8 cellular contexts compared by ENCODE assay signal in the genomic region with DNA sequence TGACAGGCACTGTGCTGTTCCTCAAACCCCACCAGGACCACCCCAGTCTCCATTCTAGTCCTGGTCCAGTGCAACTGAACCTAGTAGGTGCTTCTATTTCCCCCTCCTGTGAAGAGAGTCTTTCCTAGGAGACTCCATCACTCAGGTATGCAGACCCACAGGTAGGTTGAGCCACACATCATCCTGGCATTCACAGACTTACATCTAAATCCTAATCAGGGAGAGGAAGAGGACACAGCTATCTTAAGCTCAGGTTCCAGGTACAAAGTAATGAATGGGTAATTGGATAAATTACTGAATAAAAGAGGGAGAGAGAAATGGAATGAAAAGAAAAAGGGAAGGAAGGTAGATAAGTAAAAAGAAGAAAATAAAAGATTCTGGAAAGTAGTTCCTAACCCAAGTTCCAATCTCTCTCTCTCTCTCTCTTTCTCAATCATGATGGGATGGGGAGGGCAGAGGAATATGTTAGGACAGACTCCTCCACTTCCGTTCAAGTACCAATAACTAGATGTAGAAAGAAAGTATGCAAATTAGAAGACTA.
DNase-seq lines count a peak whose midpoint lies in the region; ATAC-seq and TF ChIP-seq lines count a peak whose summit lies in the region.

No MANE protein-coding gene starts in this region.

- intact Hi-C loops in activated CD8-positive, alpha-beta T cell treated with anti-CD3 and anti-CD28 coated beads for 36 hours (cut with micrococcal nuclease), result loop anchor here (1.0 to 5.0 kb wide), 2 partner anchors 78 to 142 kb away; partner anchors contain the start of gene NAMPT

- peaks cover 12% of the 10 kb centered on the region for H3K9me3 Mint-ChIP-seq in activated CD8-positive, alpha-beta T cell treated with anti-CD3 and anti-CD28 coated beads for 36 hours
- H3K9me3 Mint-ChIP-seq in activated CD8-positive, alpha-beta T cell treated with anti-CD3 and anti-CD28 coated beads, Interleukin-2, amount 10 ng/mL, durations not matched to agents 7 days and 5 days (ENCODE audit: insufficient read depth), result no peaks in the 10 kb centered on the region
- peaks cover 4% of the 10 kb centered on the region for H3K9me3 Mint-ChIP-seq in activated T-helper 17 cell treated with anti-CD3 and anti-CD28 coated beads, Interleukin-2, amount 50 U/mL, for 72 hours

- CTCF ChIA-PET in activated CD8-positive, alpha-beta T cell treated with anti-CD3 and anti-CD28 coated beads for 36 hours (lab: Charles Lee), result interaction anchor here (1.0 to 2.9 kb wide), 7 partner anchors 37 to 145 kb away, joined by 3 to 19 read pairs (median 4); partner anchors contain the start of gene NAMPT
- CTCF ChIA-PET in activated CD8-positive, alpha-beta T cell treated with anti-CD3 and anti-CD28 coated beads, Interleukin-2, amount 10 ng/mL, durations not matched to agents 7 days and 5 days (lab: Charles Lee), result interaction anchor here (1.5 kb wide), 1 partner anchor 38 kb away, joined by 4 read pairs; no protein-coding TSS in a partner anchor

- H3K27ac Mint-ChIP-seq in activated CD8-positive, alpha-beta T cell treated with anti-CD3 and anti-CD28 coated beads for 36 hours, result peak overlapping the region; percentile 98
- no peak overlapping the region for H3K27ac Mint-ChIP-seq in activated CD8-positive, alpha-beta T cell treated with anti-CD3 and anti-CD28 coated beads, Interleukin-2, amount 10 ng/mL, durations not matched to agents 7 days and 5 days
- peak overlapping the region; percentile 94 for H3K27ac Mint-ChIP-seq in activated T-helper 17 cell treated with anti-CD3 and anti-CD28 coated beads, Interleukin-2, amount 50 U/mL, for 72 hours

- H3K27ac ChIP-seq in subcutaneous abdominal adipose tissue (ENCODE audit: low read depth, low read length), result peak overlapping the region; percentile 60

- no peaks in the 10 kb centered on the region for H3K27me3 Mint-ChIP-seq in activated CD8-positive, alpha-beta T cell treated with anti-CD3 and anti-CD28 coated beads for 36 hours
- no peaks in the 10 kb centered on the region for H3K27me3 Mint-ChIP-seq in activated CD8-positive, alpha-beta T cell treated with anti-CD3 and anti-CD28 coated beads, Interleukin-2, amount 10 ng/mL, durations not matched to agents 7 days and 5 days (ENCODE audit: low read depth)
- no peaks in the 10 kb centered on the region for H3K27me3 Mint-ChIP-seq in activated T-helper 17 cell treated with anti-CD3 and anti-CD28 coated beads, Interleukin-2, amount 50 U/mL, for 72 hours

- H3K4me3 ChIP-seq in subcutaneous abdominal adipose tissue (ENCODE audit: low read depth in 1 of 5, low read length in 5 of 5), result no peak overlapping the region

- in situ Hi-C loops in G401 (cut with HindIII; ENCODE audit: low sequenced_read_pairs), result no loop called here

- no peak for DNase-seq in activated CD8-positive, alpha-beta T cell treated with anti-CD3 and anti-CD28 coated beads for 36 hours
- no peak for DNase-seq in activated CD8-positive, alpha-beta T cell treated with anti-CD3 and anti-CD28 coated beads, Interleukin-2, amount 10 ng/mL, durations not matched to agents 7 days and 5 days
- DNase-seq in kidney tubule cell (ENCODE audit: low spot score) (peak; percentile 68), DMS 273 treated with DMSO at 0.1 percent for 48 hours (lab: John Stamatoyannopoulos, UW) (no peak), G401 (ENCODE audit: low spot score) (no peak)
- no peak for DNase-seq in activated effector memory CD4-positive, alpha-beta T cell treated with anti-CD3 and anti-CD28 coated beads, Interleukin-2, amount 50 U/mL, for 16 hours

- no peak for TF ChIP-seq CTCF in activated CD8-positive, alpha-beta T cell treated with anti-CD3 and anti-CD28 coated beads for 36 hours (IDR thresholded peaks at IDR 0.05)

- no peak for ATAC-seq in activated CD8-positive, alpha-beta T cell treated with anti-CD3 and anti-CD28 coated beads for 36 hours
- ATAC-seq in activated CD8-positive, alpha-beta T cell treated with anti-CD3 and anti-CD28 coated beads, Interleukin-2, amount 10 ng/mL, durations not matched to agents 7 days and 5 days, result no peak
- ATAC-seq in activated T-helper 17 cell treated with anti-CD3 and anti-CD28 coated beads, Interleukin-2, amount 50 U/mL, for 72 hours (replicated peaks), result no peak

- peaks cover 30% of the 10 kb centered on the region for H3K36me3 Mint-ChIP-seq in activated CD8-positive, alpha-beta T cell treated with anti-CD3 and anti-CD28 coated beads for 36 hours (ENCODE audit: low read depth)
- H3K36me3 Mint-ChIP-seq in activated CD8-positive, alpha-beta T cell treated with anti-CD3 and anti-CD28 coated beads, Interleukin-2, amount 10 ng/mL, durations not matched to agents 7 days and 5 days (ENCODE audit: low read depth), result no peaks in the 10 kb centered on the region
- H3K36me3 Mint-ChIP-seq in activated T-helper 17 cell treated with anti-CD3 and anti-CD28 coated beads, Interleukin-2, amount 50 U/mL, for 72 hours (ENCODE audit: low read depth), result no peaks in the 10 kb centered on the region

- no peaks in the 10 kb centered on the region for H3K36me3 ChIP-seq in subcutaneous abdominal adipose tissue (ENCODE audit: control insufficient read depth in 5 of 5, insufficient read depth in 5 of 5, low read length in 5 of 5)

- peak overlapping the region in 2 of 5 donors; percentile 23 to 62 for H3K9ac ChIP-seq in subcutaneous abdominal adipose tissue (ENCODE audit: low read length in 5 of 5)

- POLR2A ChIA-PET in activated CD8-positive, alpha-beta T cell treated with anti-CD3 and anti-CD28 coated beads for 36 hours (lab: Charles Lee), result interaction anchor here (0.9 to 3.5 kb wide), 10 partner anchors 9 to 154 kb away, joined by 3 to 44 read pairs (median 4); partner anchors contain the start of gene NAMPT
- POLR2A ChIA-PET in activated CD8-positive, alpha-beta T cell treated with anti-CD3 and anti-CD28 coated beads, Interleukin-2, amount 10 ng/mL, durations not matched to agents 7 days and 5 days (lab: Charles Lee), result interaction anchor here (1.5 kb wide), 1 partner anchor 140 kb away, joined by 7 read pairs; the partner anchor contains the start of gene NAMPT

- no peaks in the 10 kb centered on the region for H3K27me3 ChIP-seq in subcutaneous abdominal adipose tissue (ENCODE audit: control insufficient read depth in 5 of 5, insufficient read depth in 4 of 5, low read length in 5 of 5)

- H3K4me1 ChIP-seq in subcutaneous abdominal adipose tissue (ENCODE audit: control insufficient read depth in 5 of 5, insufficient read depth in 5 of 5, low read length in 5 of 5), result peaks cover 17 to 52% (median 41%) of the 10 kb centered on the region in 5 donors

- H3K4me3 Mint-ChIP-seq in activated CD8-positive, alpha-beta T cell treated with anti-CD3 and anti-CD28 coated beads for 36 hours, result peak overlapping the region; percentile 71
- H3K4me3 Mint-ChIP-seq in activated CD8-positive, alpha-beta T cell treated with anti-CD3 and anti-CD28 coated beads, Interleukin-2, amount 10 ng/mL, durations not matched to agents 7 days and 5 days, result no peak overlapping the region
- H3K4me3 Mint-ChIP-seq in activated T-helper 17 cell treated with anti-CD3 and anti-CD28 coated beads, Interleukin-2, amount 50 U/mL, for 72 hours, result peak overlapping the region; percentile 78

- no peaks in the 10 kb centered on the region for H3K9me3 ChIP-seq in subcutaneous abdominal adipose tissue (ENCODE audit: control insufficient read depth in 5 of 5, low read length in 5 of 5)

- peaks cover 75% of the 10 kb centered on the region for H3K4me1 Mint-ChIP-seq in activated CD8-positive, alpha-beta T cell treated with anti-CD3 and anti-CD28 coated beads for 36 hours (ENCODE audit: low read depth)
- peaks cover 12% of the 10 kb centered on the region for H3K4me1 Mint-ChIP-seq in activated CD8-positive, alpha-beta T cell treated with anti-CD3 and anti-CD28 coated beads, Interleukin-2, amount 10 ng/mL, durations not matched to agents 7 days and 5 days (ENCODE audit: low read depth)
- peaks cover 60% of the 10 kb centered on the region for H3K4me1 Mint-ChIP-seq in activated T-helper 17 cell treated with anti-CD3 and anti-CD28 coated beads, Interleukin-2, amount 50 U/mL, for 72 hours
